8 cellular contexts compared by ENCODE assay signal in the genomic region with DNA sequence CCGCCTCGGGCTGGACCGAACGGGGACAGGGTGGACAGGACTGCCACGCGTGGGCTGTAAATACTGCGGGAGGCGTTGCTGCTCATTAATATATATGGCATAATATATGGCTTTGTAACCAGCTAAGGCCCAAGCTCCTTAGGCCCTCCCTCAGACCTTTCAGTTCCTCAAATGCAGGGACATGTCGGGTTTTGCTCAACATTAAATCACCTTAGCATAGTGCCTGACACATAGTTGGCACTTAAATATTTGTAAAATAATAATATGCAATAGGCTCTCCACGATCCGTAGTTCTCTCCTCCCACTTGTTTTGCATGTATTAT. TPM values are rescaled to one million over a fixed set of nuclear protein-coding genes. Genes with fewer than 3 reads are reported as not detected.
DNase-seq lines count a peak whose midpoint lies in the region; ATAC-seq and TF ChIP-seq lines count a peak whose summit lies in the region.

No MANE protein-coding gene starts in this region.

- DNase-seq in activated T-cell treated with anti-CD3 and anti-CD28 coated beads, Interleukin-2, amount 50 U/mL, for 4 hours: no peak
- DNase-seq in activated T-cell treated with anti-CD3 and anti-CD28 coated beads, Interleukin-2, amount 50 U/mL, for 48 hours: no peak
- DNase-seq in PC-9 (no peak), esophagus squamous epithelium (lab: John Stamatoyannopoulos, UW) (no peak), putamen (ENCODE audit: low spot score) (no peak)
- DNase-seq in activated CD4-positive, alpha-beta T cell treated with anti-CD3 and anti-CD28 coated beads, Interleukin-2, amount 50 U/mL, for 4 hours: no peak

- H3K4me2 ChIP-seq in PC-9 (peak overlapping the region; percentile 87), parathyroid adenoma (ENCODE audit: low read length) (peak overlapping the region; percentile 61)

- CTCF ChIA-PET in PC-9 (lab: Charles Lee): no interaction called here

- H3K27ac ChIP-seq in PC-9 (no peak overlapping the region), esophagus squamous epithelium (peak overlapping the region; percentile 91 to 96 (median 93)), parathyroid adenoma (peak overlapping the region; percentile 88)

- no peak for TF ChIP-seq CTCF in PC-9 (conservative IDR thresholded peaks at IDR 0.05)
- no peak for TF ChIP-seq CTCF in esophagus squamous epithelium (IDR thresholded peaks at IDR 0.05)
- no peak for TF ChIP-seq CTCF in parathyroid adenoma (IDR thresholded peaks at IDR 0.05)

- ATAC-seq in activated T-cell treated with anti-CD3 and anti-CD28 coated beads, Interleukin-2, amount 50 U/mL, for 4 hours: no peak
- peak; percentile 65 for ATAC-seq in HG02885 (IDR thresholded peaks at IDR 0.05; ENCODE audit: poor library complexity, unreplicated experiment)

- WGBS in esophagus squamous epithelium, 2 donors: 5 to 11% methylated on average over 11 of the region's 11 CpGs

- H3K9me2 ChIP-seq in PC-9 (ENCODE audit: insufficient read depth): no peaks in the 10 kb centered on the region

- H3K9me3 Mint-ChIP-seq in activated T-cell treated with anti-CD3 and anti-CD28 coated beads, Interleukin-2, amount 50 U/mL, for 4 hours: no peaks in the 10 kb centered on the region

- H3K9ac ChIP-seq in parathyroid adenoma: peak overlapping the region; percentile 59

- H3K4me3 ChIP-seq in PC-9 (peak overlapping the region; percentile 70; the same call in 1 of the 2 replicates), esophagus squamous epithelium (peak overlapping the region; percentile 66 to 90 (median 80)), parathyroid adenoma (ENCODE audit: low read depth, low read length) (peak overlapping the region; percentile 92)

- BruUV-seq in PC-9 (replicated peaks; lab: Mats Ljungman, UMichigan): no TSS peak

- H3F3A ChIP-seq in PC-9 (ENCODE audit: insufficient read depth, low read depth): peaks cover 10% of the 10 kb centered on the region

- H3K36me3 Mint-ChIP-seq in activated T-cell treated with anti-CD3 and anti-CD28 coated beads, Interleukin-2, amount 50 U/mL, for 4 hours (ENCODE audit: insufficient read depth): peaks cover 10% of the 10 kb centered on the region

- H2AFZ ChIP-seq in PC-9 (peak overlapping the region; percentile 92), parathyroid adenoma (peak overlapping the region; percentile 93)

- peaks cover 13% of the 10 kb centered on the region for H3K79me2 ChIP-seq in PC-9 (ENCODE audit: low read depth)
- H3K79me2 ChIP-seq in parathyroid adenoma: peaks cover 20% of the 10 kb centered on the region

- H3K36me3 ChIP-seq in PC-9 (ENCODE audit: low read depth): no peaks in the 10 kb centered on the region
- H3K36me3 ChIP-seq in esophagus squamous epithelium: no peaks in the 10 kb centered on the region
- H3K36me3 ChIP-seq in parathyroid adenoma (ENCODE audit: control insufficient read depth, insufficient read depth, low read length): no peaks in the 10 kb centered on the region

- H3K9me3 ChIP-seq in PC-9 (ENCODE audit: insufficient read depth, low read depth): no peaks in the 10 kb centered on the region
- H3K9me3 ChIP-seq in esophagus squamous epithelium: no peaks in the 10 kb centered on the region
- no peaks in the 10 kb centered on the region for H3K9me3 ChIP-seq in parathyroid adenoma (ENCODE audit: control insufficient read depth, low read length)

- intact Hi-C loops in PC-9 (cut with micrococcal nuclease; ENCODE audit: unreplicated experiment) (loop anchor here (1.0 kb wide), 1 partner anchor 20 kb away; no protein-coding TSS in a partner anchor), esophagus squamous epithelium (cut with DNase I) (no loop called here)

- POLR2A ChIA-PET in PC-9 (lab: Charles Lee; ENCODE audit: unreplicated experiment): interaction anchor here (0.6 kb wide), 2 partner anchors 23 to 926 kb away, joined by 4 to 6 read pairs; no protein-coding TSS in a partner anchor

- peak overlapping the region; percentile 90 for H3K4me3 Mint-ChIP-seq in activated T-cell treated with anti-CD3 and anti-CD28 coated beads, Interleukin-2, amount 50 U/mL, for 4 hours

- H3K27me3 Mint-ChIP-seq in activated T-cell treated with anti-CD3 and anti-CD28 coated beads, Interleukin-2, amount 50 U/mL, for 4 hours (ENCODE audit: low read depth): no peaks in the 10 kb centered on the region

- TF ChIP-seq POLR2A in esophagus squamous epithelium (IDR thresholded peaks at IDR 0.05): no peak

- no peaks in the 10 kb centered on the region for H3K27me3 ChIP-seq in PC-9 (ENCODE audit: insufficient read depth, low read depth)
- H3K27me3 ChIP-seq in esophagus squamous epithelium: no peaks in the 10 kb centered on the region
- no peaks in the 10 kb centered on the region for H3K27me3 ChIP-seq in parathyroid adenoma (ENCODE audit: control insufficient read depth, insufficient read depth, low read length)

- peaks cover 36% of the 10 kb centered on the region for H3K4me1 Mint-ChIP-seq in activated T-cell treated with anti-CD3 and anti-CD28 coated beads, Interleukin-2, amount 50 U/mL, for 4 hours (ENCODE audit: low read depth)

- H3K4me1 ChIP-seq in PC-9 (replicated peaks; ENCODE audit: insufficient read depth) (peaks cover 11% of the 10 kb centered on the region), esophagus squamous epithelium (peaks cover 7 to 42% (median 14%) of the 10 kb centered on the region in 3 donors), parathyroid adenoma (peaks cover 9% of the 10 kb centered on the region)

- H4K20me1 ChIP-seq in PC-9 (ENCODE audit: insufficient read depth): no peaks in the 10 kb centered on the region

RNA-seq across cellular contexts. Expression of gene TMEM168, which starts 0.4 kb away (rescaled TPM):
- 10 to 100 TPM; 15.1 to 16.7 (median 16.6) TPM for total RNA-seq in activated T-cell treated with anti-CD3 and anti-CD28 coated beads, Interleukin-2, amount 50 U/mL, for 4 hours
- total RNA-seq in PC-9 (2021) (17.2 and 17.7 TPM in 2 replicates), esophagus squamous epithelium (10 to 100 TPM; 16.5 to 32.6 (median 21.6) TPM)
